ENCODE assay signal across 1 cellular context in genomic region chr1:113811888-113812660, GRCh38.
TF ChIP-seq lines count a peak whose summit lies in the region.

Gene RSBN1, minus strand, starts transcription at chr1:113812476. Its CDS starts 64 bp downstream, at chr1:113812412.

TF ChIP-seq in HEK293, 187 proteins besides CTCF, POLR2A, EP300 and RAD21 (continued from another document and continues in another):
- no peak for TF ChIP-seq ZNF701 (tag by site-specific recombination; IDR thresholded peaks at IDR 0.05)
- TF ChIP-seq, protein P1, sequence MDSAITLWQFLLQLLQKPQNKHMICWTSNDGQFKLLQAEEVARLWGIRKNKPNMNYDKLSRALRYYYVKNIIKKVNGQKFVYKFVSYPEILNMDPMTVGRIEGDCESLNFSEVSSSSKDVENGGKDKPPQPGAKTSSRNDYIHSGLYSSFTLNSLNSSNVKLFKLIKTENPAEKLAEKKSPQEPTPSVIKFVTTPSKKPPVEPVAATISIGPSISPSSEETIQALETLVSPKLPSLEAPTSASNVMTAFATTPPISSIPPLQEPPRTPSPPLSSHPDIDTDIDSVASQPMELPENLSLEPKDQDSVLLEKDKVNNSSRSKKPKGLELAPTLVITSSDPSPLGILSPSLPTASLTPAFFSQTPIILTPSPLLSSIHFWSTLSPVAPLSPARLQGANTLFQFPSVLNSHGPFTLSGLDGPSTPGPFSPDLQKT (IDR thresholded peaks at IDR 0.05; ENCODE audit: borderline replicate concordance, low read depth, low read length) = no peak
- TF ChIP-seq ZNF626 (tag by site-specific recombination; IDR thresholded peaks at IDR 0.05) = no peak
- TF ChIP-seq ZNF76 (tag by site-specific recombination; IDR thresholded peaks at IDR 0.05; ENCODE audit: borderline replicate concordance, low read depth) = peak; percentile 96
- peak; percentile 96 for TF ChIP-seq IKZF3 (tag by site-specific recombination; IDR thresholded peaks at IDR 0.05)
- TF ChIP-seq, protein P2, sequence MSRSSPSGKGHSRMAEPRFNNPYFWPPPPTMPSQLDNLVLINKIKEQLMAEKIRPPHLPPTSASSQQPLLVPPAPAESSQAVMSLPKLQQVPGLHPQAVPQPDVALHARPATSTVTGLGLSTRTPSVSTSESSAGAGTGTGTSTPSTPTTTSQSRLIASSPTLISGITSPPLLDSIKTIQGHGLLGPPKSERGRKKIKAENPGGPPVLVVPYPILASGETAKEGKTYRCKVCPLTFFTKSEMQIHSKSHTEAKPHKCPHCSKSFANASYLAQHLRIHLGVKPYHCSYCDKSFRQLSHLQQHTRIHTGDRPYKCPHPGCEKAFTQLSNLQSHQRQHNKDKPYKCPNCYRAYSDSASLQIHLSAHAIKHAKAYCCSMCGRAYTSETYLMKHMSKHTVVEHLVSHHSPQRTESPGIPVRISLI (tag by site-specific recombination; IDR thresholded peaks at IDR 0.05) = no peak
- TF ChIP-seq ZNF280C (tag by site-specific recombination; IDR thresholded peaks at IDR 0.05) = no peak
- TF ChIP-seq ZBTB8A (tag by site-specific recombination; IDR thresholded peaks at IDR 0.05) = peak; percentile 38; the same call in 1 of the 2 replicates
- peak; percentile 94 for TF ChIP-seq ZBTB26 (tag by site-specific recombination; optimal IDR thresholded peaks at IDR 0.05)
- TF ChIP-seq HOXD13 (CRISPR knock-in tag; IDR thresholded peaks at IDR 0.05; ENCODE audit: borderline replicate concordance) = no peak
- TF ChIP-seq ZNF311 (tag by site-specific recombination; IDR thresholded peaks at IDR 0.05; ENCODE audit: borderline replicate concordance) = no peak
- TF ChIP-seq ZBTB7A (tag by site-specific recombination; IDR thresholded peaks at IDR 0.05; ENCODE audit: low read depth) = peak; percentile 91
- no peak for TF ChIP-seq ZNF791 (tag by site-specific recombination; IDR thresholded peaks at IDR 0.05)
- TF ChIP-seq SCRT2 (tag by site-specific recombination; IDR thresholded peaks at IDR 0.05) = peak; percentile 95
- no peak for TF ChIP-seq MEIS1 (CRISPR knock-in tag; IDR thresholded peaks at IDR 0.05; ENCODE audit: borderline replicate concordance)
- peak; percentile 95 for TF ChIP-seq ZNF341 (tag by site-specific recombination; IDR thresholded peaks at IDR 0.05; ENCODE audit: low read depth)
- TF ChIP-seq SCRT1 (tag by site-specific recombination; IDR thresholded peaks at IDR 0.05; ENCODE audit: borderline replicate concordance) = 0 out of 2 replicates have a peak, but pooled peaks have one; percentile 11
- no peak for TF ChIP-seq SETDB1 (IDR thresholded peaks at IDR 0.05; ENCODE audit: insufficient read length, low read length)
- TF ChIP-seq KLF7 (tag by site-specific recombination; IDR thresholded peaks at IDR 0.05; ENCODE audit: borderline replicate concordance) = no peak
- TF ChIP-seq AEBP2 (tag by site-specific recombination; IDR thresholded peaks at IDR 0.05; ENCODE audit: borderline replicate concordance) = no peak
- peak; percentile 56 for TF ChIP-seq ZXDB (tag by site-specific recombination; IDR thresholded peaks at IDR 0.05)
- TF ChIP-seq PRDM4 (tag by site-specific recombination; IDR thresholded peaks at IDR 0.05) = peak; percentile 14; the same call in 1 of the 2 replicates
- no peak for TF ChIP-seq ZNF37A (tag by site-specific recombination; IDR thresholded peaks at IDR 0.05)
- TF ChIP-seq, protein P3, sequence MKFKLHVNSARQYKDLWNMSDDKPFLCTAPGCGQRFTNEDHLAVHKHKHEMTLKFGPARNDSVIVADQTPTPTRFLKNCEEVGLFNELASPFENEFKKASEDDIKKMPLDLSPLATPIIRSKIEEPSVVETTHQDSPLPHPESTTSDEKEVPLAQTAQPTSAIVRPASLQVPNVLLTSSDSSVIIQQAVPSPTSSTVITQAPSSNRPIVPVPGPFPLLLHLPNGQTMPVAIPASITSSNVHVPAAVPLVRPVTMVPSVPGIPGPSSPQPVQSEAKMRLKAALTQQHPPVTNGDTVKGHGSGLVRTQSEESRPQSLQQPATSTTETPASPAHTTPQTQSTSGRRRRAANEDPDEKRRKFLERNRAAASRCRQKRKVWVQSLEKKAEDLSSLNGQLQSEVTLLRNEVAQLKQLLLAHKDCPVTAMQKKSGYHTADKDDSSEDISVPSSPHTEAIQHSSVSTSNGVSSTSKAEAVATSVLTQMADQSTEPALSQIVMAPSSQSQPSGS (tag by site-specific recombination; IDR thresholded peaks at IDR 0.05; ENCODE audit: low read depth) = no peak
- TF ChIP-seq ZNF292 (tag by site-specific recombination; IDR thresholded peaks at IDR 0.05; ENCODE audit: borderline replicate concordance, low read depth) = no peak
- TF ChIP-seq ZNF777 (tag by site-specific recombination; IDR thresholded peaks at IDR 0.05; ENCODE audit: borderline replicate concordance) = no peak; the same call in 1 of the 2 replicates
- no peak for TF ChIP-seq ZNF175 (tag by site-specific recombination; IDR thresholded peaks at IDR 0.05)
- TF ChIP-seq FEZF1 (tag by site-specific recombination; IDR thresholded peaks at IDR 0.05) = no peak
- TF ChIP-seq, protein P4, sequence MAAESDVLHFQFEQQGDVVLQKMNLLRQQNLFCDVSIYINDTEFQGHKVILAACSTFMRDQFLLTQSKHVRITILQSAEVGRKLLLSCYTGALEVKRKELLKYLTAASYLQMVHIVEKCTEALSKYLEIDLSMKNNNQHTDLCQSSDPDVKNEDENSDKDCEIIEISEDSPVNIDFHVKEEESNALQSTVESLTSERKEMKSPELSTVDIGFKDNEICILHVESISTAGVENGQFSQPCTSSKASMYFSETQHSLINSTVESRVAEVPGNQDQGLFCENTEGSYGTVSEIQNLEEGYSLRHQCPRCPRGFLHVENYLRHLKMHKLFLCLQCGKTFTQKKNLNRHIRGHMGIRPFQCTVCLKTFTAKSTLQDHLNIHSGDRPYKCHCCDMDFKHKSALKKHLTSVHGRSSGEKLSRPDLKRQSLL (tag by site-specific recombination; IDR thresholded peaks at IDR 0.05) = no peak
- TF ChIP-seq, protein P5, sequence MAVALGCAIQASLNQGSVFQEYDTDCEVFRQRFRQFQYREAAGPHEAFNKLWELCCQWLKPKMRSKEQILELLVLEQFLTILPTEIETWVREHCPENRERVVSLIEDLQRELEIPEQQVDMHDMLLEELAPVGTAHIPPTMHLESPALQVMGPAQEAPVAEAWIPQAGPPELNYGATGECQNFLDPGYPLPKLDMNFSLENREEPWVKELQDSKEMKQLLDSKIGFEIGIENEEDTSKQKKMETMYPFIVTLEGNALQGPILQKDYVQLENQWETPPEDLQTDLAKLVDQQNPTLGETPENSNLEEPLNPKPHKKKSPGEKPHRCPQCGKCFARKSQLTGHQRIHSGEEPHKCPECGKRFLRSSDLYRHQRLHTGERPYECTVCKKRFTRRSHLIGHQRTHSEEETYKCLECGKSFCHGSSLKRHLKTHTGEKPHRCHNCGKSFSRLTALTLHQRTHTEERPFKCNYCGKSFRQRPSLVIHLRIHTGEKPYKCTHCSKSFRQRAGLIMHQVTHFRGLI (tag by site-specific recombination; IDR thresholded peaks at IDR 0.05) = no peak; the same call in 1 of the 2 replicates
- peak; percentile 4 for TF ChIP-seq ZNF121 (tag by site-specific recombination; IDR thresholded peaks at IDR 0.05)
- TF ChIP-seq KLF16 (tag by site-specific recombination; IDR thresholded peaks at IDR 0.05) = no peak; the same call in 1 of the 2 replicates
- no peak for TF ChIP-seq ZNF830 (tag by site-specific recombination; IDR thresholded peaks at IDR 0.05; ENCODE audit: low read depth)
- TF ChIP-seq ZNF391 (tag by site-specific recombination; IDR thresholded peaks at IDR 0.05; ENCODE audit: borderline replicate concordance, low read depth) = peak; percentile 36; the same call in 1 of the 2 replicates
- TF ChIP-seq, protein P6, sequence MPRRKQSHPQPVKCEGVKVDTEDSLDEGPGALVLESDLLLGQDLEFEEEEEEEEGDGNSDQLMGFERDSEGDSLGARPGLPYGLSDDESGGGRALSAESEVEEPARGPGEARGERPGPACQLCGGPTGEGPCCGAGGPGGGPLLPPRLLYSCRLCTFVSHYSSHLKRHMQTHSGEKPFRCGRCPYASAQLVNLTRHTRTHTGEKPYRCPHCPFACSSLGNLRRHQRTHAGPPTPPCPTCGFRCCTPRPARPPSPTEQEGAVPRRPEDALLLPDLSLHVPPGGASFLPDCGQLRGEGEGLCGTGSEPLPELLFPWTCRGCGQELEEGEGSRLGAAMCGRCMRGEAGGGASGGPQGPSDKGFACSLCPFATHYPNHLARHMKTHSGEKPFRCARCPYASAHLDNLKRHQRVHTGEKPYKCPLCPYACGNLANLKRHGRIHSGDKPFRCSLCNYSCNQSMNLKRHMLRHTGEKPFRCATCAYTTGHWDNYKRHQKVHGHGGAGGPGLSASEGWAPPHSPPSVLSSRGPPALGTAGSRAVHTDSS (tag by site-specific recombination; IDR thresholded peaks at IDR 0.05) = no peak
- no peak for TF ChIP-seq ZNF707 (tag by site-specific recombination; IDR thresholded peaks at IDR 0.05)
- no peak for TF ChIP-seq OSR2 (tag by site-specific recombination; IDR thresholded peaks at IDR 0.05)
- no peak for TF ChIP-seq ZNF174 (tag by site-specific recombination; IDR thresholded peaks at IDR 0.05)
- peak; percentile 31; the same call in 1 of the 2 replicates for TF ChIP-seq ZNF324 (tag by site-specific recombination; IDR thresholded peaks at IDR 0.05)
- 0 out of 2 replicates have a peak, but pooled peaks have one; percentile 7 for TF ChIP-seq ZNF146 (tag by site-specific recombination; IDR thresholded peaks at IDR 0.05)
- peak; percentile 21; the same call in 1 of the 2 replicates for TF ChIP-seq ZNF623 (tag by site-specific recombination; IDR thresholded peaks at IDR 0.05)
- no peak for TF ChIP-seq ZNF645 (tag by site-specific recombination; IDR thresholded peaks at IDR 0.05)
- no peak for TF ChIP-seq ZNF48 (tag by site-specific recombination; IDR thresholded peaks at IDR 0.05)
- TF ChIP-seq ZNF785 (tag by site-specific recombination; IDR thresholded peaks at IDR 0.05) = 0 out of 2 replicates have a peak, but pooled peaks have one; percentile 32
- TF ChIP-seq ZNF335 (tag by site-specific recombination; conservative IDR thresholded peaks at IDR 0.05) = peak; percentile 97
- TF ChIP-seq ZNF132 (tag by site-specific recombination; IDR thresholded peaks at IDR 0.05; ENCODE audit: borderline replicate concordance) = no peak
- TF ChIP-seq ZNF248 (tag by site-specific recombination; IDR thresholded peaks at IDR 0.05) = no peak
